Comparison of ENCODE assay signal across 17 cellular contexts in genomic region chr15:33866101-33866737, GRCh38.
DNase-seq lines count a peak whose midpoint lies in the region; ATAC-seq, FAIRE-seq and TF ChIP-seq lines count a peak whose summit lies in the region.
"Had no signal": no experiment of that assay in that cellular context is flagged by ENCODE, and none has a peak within 500 bp of the region (broad histone marks: within the 10 kb centered on the region; RNA-seq: fewer than 3 reads in every experiment).

No MANE protein-coding gene starts in this region.

- no peak overlapping the region for H3K27ac Mint-ChIP-seq in T-helper 17 cell
- H3K27ac Mint-ChIP-seq: CD8-positive, alpha-beta T cell had no signal

- no peak overlapping the region for H2AFZ ChIP-seq in PC-3 (ENCODE audit: low read length)

- DNase-seq in PC-3 = no peak
- no peak for DNase-seq in caudate nucleus (lab: John Stamatoyannopoulos, UW)
- DNase-seq in T-helper 17 cell = no peak
- DNase-seq in H54 (ENCODE audit: insufficient read length, low spot score) = no peak
- DNase-seq in NCI-H748 treated with DMSO at 0.1 percent for 48 hours (lab: John Stamatoyannopoulos, UW) = no peak
- DNase-seq: CD8-positive, alpha-beta T cell; KBM-7; NCI-H1048; NCI-H146; NCI-H2081; NCI-H510A; NCI-H82 had no signal

- no peak overlapping the region for H3K4me2 ChIP-seq in PC-3 (ENCODE audit: low read length)

- CTCF ChIA-PET in PC-3 (lab: Charles Lee) = no interaction called here

- H3K9me2 ChIP-seq in PC-3 (replicated peaks; ENCODE audit: low read length) = no peaks in the 10 kb centered on the region

- TSS peak; percentile 50 for BruUV-seq in PC-3 (replicated peaks; lab: Mats Ljungman, UMichigan)

- intact Hi-C loops in PC-3 (cut with micrococcal nuclease) = no loop called here

- H3K36me3 ChIP-seq in PC-3 (ENCODE audit: low read depth, low read length) (no peaks in the 10 kb centered on the region), mesodermal cell (ENCODE audit: control insufficient read depth, insufficient read depth, low read length) (peaks cover 12% of the 10 kb centered on the region)

- no peaks in the 10 kb centered on the region for H3F3A ChIP-seq in PC-3 (ENCODE audit: low read length, unreplicated experiment)

- no peak for TF ChIP-seq POLR2A in H54 (IDR thresholded peaks at IDR 0.05; ENCODE audit: low read depth, low read length)

- H3K79me2 ChIP-seq in PC-3 (ENCODE audit: low read length) = no peaks in the 10 kb centered on the region

- H3K27me3 Mint-ChIP-seq in T-helper 17 cell = no peaks in the 10 kb centered on the region

- TF ChIP-seq CTCF in 22Rv1 (IDR thresholded peaks at IDR 0.05) (no peak), PC-3 (conservative IDR thresholded peaks at IDR 0.05; ENCODE audit: low read depth, low read length) (no peak)

- H3K27ac ChIP-seq in 22Rv1 (peak overlapping the region; percentile 72), PC-3 (ENCODE audit: low read length) (no peak overlapping the region), caudate nucleus (ENCODE audit: low read depth, low read length) (peak overlapping the region; percentile 33), mesodermal cell (ENCODE audit: low read depth, low read length, severe bottlenecking) (peak overlapping the region; percentile 41)

- H3K36me3 Mint-ChIP-seq in T-helper 17 cell (ENCODE audit: low read depth) = peaks cover 9% of the 10 kb centered on the region

- H3K4me1 ChIP-seq in PC-3 (ENCODE audit: insufficient read depth, low read length) (peaks cover 3% of the 10 kb centered on the region; the same call in 1 of the 2 replicates), mesodermal cell (ENCODE audit: control insufficient read depth, insufficient read depth, low read length, poor library complexity, severe bottlenecking) (peaks cover 29% of the 10 kb centered on the region)

- no peaks in the 10 kb centered on the region for H3K9me3 ChIP-seq in PC-3 (ENCODE audit: low read length)
- H3K9me3 ChIP-seq in mesodermal cell (ENCODE audit: control insufficient read depth, low read length) = no peaks in the 10 kb centered on the region
- no peaks in the 10 kb centered on the region for H3K9me3 ChIP-seq in T-helper 17 cell (ENCODE audit: control insufficient read depth, low read length, poor library complexity, severe bottlenecking)

- H4K20me1 ChIP-seq in PC-3 (ENCODE audit: low read length) = no peaks in the 10 kb centered on the region

- no peaks in the 10 kb centered on the region for H3K27me3 ChIP-seq in PC-3 (ENCODE audit: low read length)

- H3K9ac ChIP-seq in PC-3 (ENCODE audit: low read length) = no peak overlapping the region

- FAIRE-seq in H54 (lab: Jason Lieb, UNC) = no peak

- no peak overlapping the region for H3K4me3 ChIP-seq in PC-3 (ENCODE audit: low read length)
- H3K4me3 ChIP-seq in mesodermal cell (ENCODE audit: extremely low read depth, insufficient read depth, low read length, poor library complexity, severe bottlenecking) = no peak overlapping the region

- POLR2A ChIA-PET in PC-3 (lab: Charles Lee; ENCODE audit: unreplicated experiment) = no interaction called here

- H3K4me3 Mint-ChIP-seq in T-helper 17 cell = no peak overlapping the region
- H3K4me3 Mint-ChIP-seq: CD8-positive, alpha-beta T cell had no signal

- ATAC-seq in PC-3 (no peak), T-helper 17 cell (no peak), HG03354 (IDR thresholded peaks at IDR 0.05; ENCODE audit: poor library complexity, severe bottlenecking, unreplicated experiment) (no peak)
- ATAC-seq: CD8-positive, alpha-beta T cell; HCT116; SK-N-SH treated with all-trans-retinoic acid at 6 μM for 48 hours had no signal

- H3K4me1 Mint-ChIP-seq in T-helper 17 cell = peaks cover 10% of the 10 kb centered on the region

- WGBS in mesodermal cell (ENCODE audit: insufficient coverage in 2 of 2), 2 experiments = 86 to 94% methylated on average over 2 to 3 of the region's 3 CpGs
